Comparison of ENCODE assay signal across 1 cellular context in the genomic region with DNA sequence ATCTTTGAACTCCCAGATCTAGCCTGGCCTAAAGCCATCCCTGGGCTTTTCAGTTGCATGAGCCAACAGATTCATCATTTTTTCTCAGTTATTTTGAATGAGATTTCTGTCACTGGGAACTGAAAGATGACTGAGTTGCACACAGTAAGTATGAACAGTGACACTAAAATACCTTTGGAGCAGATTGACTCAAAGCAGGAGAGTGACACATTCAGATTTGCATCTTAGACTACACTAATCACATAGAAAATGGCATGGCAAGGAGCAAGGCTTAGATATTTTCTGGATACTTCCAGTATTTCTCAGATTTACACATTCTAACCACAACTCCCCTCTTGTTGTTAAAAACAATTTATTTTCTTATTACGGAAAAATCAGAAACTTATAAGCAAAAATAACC.
TF ChIP-seq lines count a peak whose summit lies in the region.

No MANE protein-coding gene starts in this region.

TF ChIP-seq in HepG2, 621 proteins besides CTCF, POLR2A, EP300 and RAD21 (continued from another document):
- TF ChIP-seq, protein P1, sequence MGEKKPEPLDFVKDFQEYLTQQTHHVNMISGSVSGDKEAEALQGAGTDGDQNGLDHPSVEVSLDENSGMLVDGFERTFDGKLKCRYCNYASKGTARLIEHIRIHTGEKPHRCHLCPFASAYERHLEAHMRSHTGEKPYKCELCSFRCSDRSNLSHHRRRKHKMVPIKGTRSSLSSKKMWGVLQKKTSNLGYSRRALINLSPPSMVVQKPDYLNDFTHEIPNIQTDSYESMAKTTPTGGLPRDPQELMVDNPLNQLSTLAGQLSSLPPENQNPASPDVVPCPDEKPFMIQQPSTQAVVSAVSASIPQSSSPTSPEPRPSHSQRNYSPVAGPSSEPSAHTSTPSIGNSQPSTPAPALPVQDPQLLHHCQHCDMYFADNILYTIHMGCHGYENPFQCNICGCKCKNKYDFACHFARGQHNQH (CRISPR knock-in tag; IDR thresholded peaks at IDR 0.05) = no peak
- TF ChIP-seq ZNF326 (CRISPR knock-in tag; IDR thresholded peaks at IDR 0.05; ENCODE audit: borderline replicate concordance) (no peak), ARID5B (CRISPR knock-in tag; IDR thresholded peaks at IDR 0.05) (no peak), ZFP36L1 (CRISPR knock-in tag; IDR thresholded peaks at IDR 0.05) (no peak), MBD4 (IDR thresholded peaks at IDR 0.05; ENCODE audit: borderline replicate concordance, low read length) (no peak), NFKB2 (CRISPR knock-in tag; IDR thresholded peaks at IDR 0.05; ENCODE audit: borderline replicate concordance) (no peak), PHF21A (CRISPR knock-in tag; IDR thresholded peaks at IDR 0.05) (no peak), HOXA5 (CRISPR knock-in tag; IDR thresholded peaks at IDR 0.05) (no peak), ZNF142 (CRISPR knock-in tag; IDR thresholded peaks at IDR 0.05) (no peak), ZNF468 (CRISPR knock-in tag; IDR thresholded peaks at IDR 0.05) (no peak), AHR (CRISPR knock-in tag; IDR thresholded peaks at IDR 0.05) (no peak), ZNF382 (CRISPR knock-in tag; IDR thresholded peaks at IDR 0.05; ENCODE audit: borderline replicate concordance) (no peak), HNF4G (IDR thresholded peaks at IDR 0.05; ENCODE audit: borderline replicate concordance, low read depth, low read length) (no peak), HNF4G (CRISPR knock-in tag; IDR thresholded peaks at IDR 0.05; ENCODE audit: borderline replicate concordance, low read depth) (no peak), DMAP1 (CRISPR knock-in tag; IDR thresholded peaks at IDR 0.05) (no peak), ATF7-NPFF (CRISPR knock-in tag; IDR thresholded peaks at IDR 0.05; ENCODE audit: low read depth) (no peak)
- TF ChIP-seq, protein P2, sequence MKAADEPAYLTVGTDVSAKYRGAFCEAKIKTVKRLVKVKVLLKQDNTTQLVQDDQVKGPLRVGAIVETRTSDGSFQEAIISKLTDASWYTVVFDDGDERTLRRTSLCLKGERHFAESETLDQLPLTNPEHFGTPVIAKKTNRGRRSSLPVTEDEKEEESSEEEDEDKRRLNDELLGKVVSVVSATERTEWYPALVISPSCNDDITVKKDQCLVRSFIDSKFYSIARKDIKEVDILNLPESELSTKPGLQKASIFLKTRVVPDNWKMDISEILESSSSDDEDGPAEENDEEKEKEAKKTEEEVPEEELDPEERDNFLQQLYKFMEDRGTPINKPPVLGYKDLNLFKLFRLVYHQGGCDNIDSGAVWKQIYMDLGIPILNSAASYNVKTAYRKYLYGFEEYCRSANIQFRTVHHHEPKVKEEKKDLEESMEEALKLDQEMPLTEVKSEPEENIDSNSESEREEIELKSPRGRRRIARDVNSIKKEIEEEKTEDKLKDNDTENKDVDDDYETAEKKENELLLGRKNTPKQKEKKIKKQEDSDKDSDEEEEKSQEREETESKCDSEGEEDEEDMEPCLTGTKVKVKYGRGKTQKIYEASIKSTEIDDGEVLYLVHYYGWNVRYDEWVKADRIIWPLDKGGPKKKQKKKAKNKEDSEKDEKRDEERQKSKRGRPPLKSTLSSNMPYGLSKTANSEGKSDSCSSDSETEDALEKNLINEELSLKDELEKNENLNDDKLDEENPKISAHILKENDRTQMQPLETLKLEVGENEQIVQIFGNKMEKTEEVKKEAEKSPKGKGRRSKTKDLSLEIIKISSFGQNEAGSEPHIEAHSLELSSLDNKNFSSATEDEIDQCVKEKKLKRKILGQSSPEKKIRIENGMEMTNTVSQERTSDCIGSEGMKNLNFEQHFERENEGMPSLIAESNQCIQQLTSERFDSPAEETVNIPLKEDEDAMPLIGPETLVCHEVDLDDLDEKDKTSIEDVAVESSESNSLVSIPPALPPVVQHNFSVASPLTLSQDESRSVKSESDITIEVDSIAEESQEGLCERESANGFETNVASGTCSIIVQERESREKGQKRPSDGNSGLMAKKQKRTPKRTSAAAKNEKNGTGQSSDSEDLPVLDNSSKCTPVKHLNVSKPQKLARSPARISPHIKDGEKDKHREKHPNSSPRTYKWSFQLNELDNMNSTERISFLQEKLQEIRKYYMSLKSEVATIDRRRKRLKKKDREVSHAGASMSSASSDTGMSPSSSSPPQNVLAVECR (CRISPR knock-in tag; IDR thresholded peaks at IDR 0.05; ENCODE audit: borderline replicate concordance) = no peak
